In the genomic region with DNA sequence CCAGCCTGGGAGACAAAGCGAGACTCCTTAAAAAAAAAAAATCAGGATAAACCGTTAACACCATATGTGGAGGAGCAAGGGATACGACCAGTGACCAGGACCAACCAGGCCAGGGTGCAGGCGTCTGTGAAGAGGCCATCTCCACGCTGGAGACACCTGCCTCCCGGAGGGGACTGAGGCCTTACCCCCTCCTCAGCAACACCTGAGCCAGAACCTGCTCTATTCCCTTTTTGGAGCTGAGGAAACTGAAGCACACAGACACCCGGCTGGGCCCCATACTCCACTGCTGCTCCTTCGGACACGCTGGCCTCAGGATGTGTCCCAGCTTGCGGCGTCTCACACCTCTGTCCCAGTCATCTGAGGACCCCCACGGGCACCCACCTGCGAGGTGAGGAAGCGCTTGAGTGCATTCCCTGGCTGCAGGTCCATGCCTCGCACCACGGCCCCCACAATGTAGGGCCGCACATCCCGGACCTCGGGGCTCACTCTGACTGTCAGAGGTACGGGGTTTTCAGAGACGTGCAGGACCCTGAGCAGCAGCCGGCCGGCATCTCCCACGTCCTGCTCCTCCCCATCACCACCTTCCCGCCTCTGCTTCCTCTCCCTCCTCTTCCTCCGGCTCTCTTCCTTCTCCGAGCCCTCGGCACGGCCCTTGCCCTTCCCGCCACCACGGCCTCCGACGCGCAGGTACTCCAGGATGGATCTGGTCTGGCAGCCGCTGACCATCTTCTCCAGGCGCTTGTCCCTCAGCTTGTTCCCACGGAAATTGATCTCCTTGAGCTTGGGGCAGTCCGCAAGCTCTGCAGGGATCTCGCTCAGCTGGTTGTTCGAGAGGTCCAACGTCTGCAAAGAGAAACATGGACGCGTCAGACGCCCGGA, we compare ENCODE assay signal across 16 cellular contexts. TPM values are rescaled to one million over a fixed set of nuclear protein-coding genes. Genes with fewer than 3 reads are reported as not detected.
"Had no signal": no experiment of that assay in that cellular context is flagged by ENCODE, and none has a peak within 500 bp of the region (broad histone marks: within the 10 kb centered on the region; RNA-seq: fewer than 3 reads in every experiment).

No MANE protein-coding gene starts in this region.

- H3K9me3 ChIP-seq: ascending aorta, heart left ventricle, psoas muscle, SK-N-SH, stomach, thoracic aorta had no signal

- H3K27me3 ChIP-seq: ascending aorta, heart left ventricle, stomach had no signal

- H3K9me3 Mint-ChIP-seq: naive thymus-derived CD4-positive, alpha-beta T cell had no signal

- H3K4me1 ChIP-seq: ascending aorta had no signal

- DNase-seq: activated CD4-positive, CD25-positive, alpha-beta regulatory T cell treated with anti-CD3 and anti-CD28 coated beads, Interleukin-2, amount 50 U/mL, for 72 hours; activated CD8-positive, alpha-beta memory T cell treated with anti-CD3 and anti-CD28 coated beads, Interleukin-2, amount 50 U/mL, for 4 hours; foreskin melanocyte; heart left ventricle; psoas muscle; SK-N-SH; stomach had no signal

- H3K27me3 Mint-ChIP-seq: naive thymus-derived CD4-positive, alpha-beta T cell had no signal

- H3K4me3 ChIP-seq: ascending aorta, heart left ventricle, psoas muscle, stomach, thoracic aorta had no signal

- H3K4me3 Mint-ChIP-seq: naive thymus-derived CD4-positive, alpha-beta T cell had no signal

- H3K27ac ChIP-seq: ascending aorta, heart left ventricle, psoas muscle, stomach, thoracic aorta had no signal

- ATAC-seq: heart left ventricle, psoas muscle, sciatic nerve had no signal

RNA-seq across cellular contexts. Expression of a gene that starts 14.2 kb away (rescaled TPM):
- total RNA-seq: ascending aorta, bronchial epithelial cell, stomach had no signal

RNA-seq across cellular contexts. Expression of a gene that starts 34.5 kb away (rescaled TPM):
- total RNA-seq: ascending aorta; bronchial epithelial cell; heart left ventricle; lung microvascular endothelial cell; mononuclear cell; naive thymus-derived CD4-positive, alpha-beta T cell; omental fat pad; sciatic nerve; stomach; thoracic aorta; ureter had no signal
- polyA plus RNA-seq: heart left ventricle; naive thymus-derived CD4-positive, alpha-beta T cell; SK-N-SH; stomach had no signal
